10 cellular contexts compared by ENCODE assay signal in the genomic region with DNA sequence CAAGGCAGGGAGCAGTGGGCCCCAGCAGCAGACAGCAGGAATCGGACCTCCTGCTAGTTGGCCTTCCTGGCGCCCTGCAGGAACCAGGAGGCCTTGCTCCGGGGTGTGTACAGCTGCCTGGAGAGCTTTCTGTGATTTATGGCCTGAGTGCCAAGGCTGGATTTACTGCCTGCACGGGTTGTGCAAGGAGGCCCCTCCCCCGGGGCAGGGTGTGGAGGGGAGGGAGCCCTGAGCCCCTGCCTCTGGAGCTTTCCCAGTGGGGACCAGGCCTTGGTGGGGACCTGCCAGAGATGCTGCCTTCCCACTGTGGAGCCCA. TPM values are rescaled to one million over a fixed set of nuclear protein-coding genes. Genes with fewer than 3 reads are reported as not detected.
DNase-seq lines count a peak whose midpoint lies in the region; ATAC-seq and TF ChIP-seq lines count a peak whose summit lies in the region.
"Had no signal": no experiment of that assay in that cellular context is flagged by ENCODE, and none has a peak within 500 bp of the region (broad histone marks: within the 10 kb centered on the region; RNA-seq: fewer than 3 reads in every experiment).

No MANE protein-coding gene starts in this region.

- H3K36me3 Mint-ChIP-seq in Caco-2 (ENCODE audit: insufficient read depth, unreplicated experiment): peaks cover 6% of the 10 kb centered on the region
- no peaks in the 10 kb centered on the region for H3K36me3 Mint-ChIP-seq in WTC11
- H3K36me3 Mint-ChIP-seq in nephron progenitor cell (ENCODE audit: low read depth): no peaks in the 10 kb centered on the region
- H3K36me3 Mint-ChIP-seq in CD14-positive monocyte: peaks cover 0 to 8% of the 10 kb centered on the region in 2 donors
- H3K36me3 Mint-ChIP-seq: activated naive CD8-positive, alpha-beta T cell treated with anti-CD3 and anti-CD28 coated beads for 36 hours had no signal

- peak; percentile 97 to 99 for DNase-seq in Caco-2
- peak; percentile 66 for DNase-seq in NCI-H1417 treated with DMSO at 0.1 percent for 48 hours (lab: John Stamatoyannopoulos, UW)
- no peak for DNase-seq in WTC11 (ENCODE audit: low spot score)
- peak; percentile 84 for DNase-seq in nephron progenitor cell
- DNase-seq in CD14-positive monocyte (ENCODE audit: low spot score): no peak
- no peak for DNase-seq in NCI-H2029 treated with DMSO at 0.1 percent for 48 hours (lab: John Stamatoyannopoulos, UW)
- DNase-seq: activated B cell treated with CpG ODN at 0.5 μM for 24 hours; activated naive CD8-positive, alpha-beta T cell treated with anti-CD3 and anti-CD28 coated beads for 36 hours had no signal

- TSS peak; percentile 80 for BruUV-seq in Caco-2 (replicated peaks; lab: Mats Ljungman, UMichigan)

- H3K4me1 Mint-ChIP-seq in Caco-2 (ENCODE audit: low read depth, unreplicated experiment): peaks cover 27% of the 10 kb centered on the region
- peaks cover 35% of the 10 kb centered on the region for H3K4me1 Mint-ChIP-seq in WTC11
- H3K4me1 Mint-ChIP-seq in nephron progenitor cell: peaks cover 73% of the 10 kb centered on the region
- H3K4me1 Mint-ChIP-seq in CD14-positive monocyte: peaks cover 15% of the 10 kb centered on the region

- no peaks in the 10 kb centered on the region for H3K9me3 Mint-ChIP-seq in Caco-2 (ENCODE audit: unreplicated experiment)
- H3K9me3 Mint-ChIP-seq in WTC11: peaks cover 6% of the 10 kb centered on the region; the same call in 1 of the 2 replicates
- H3K9me3 Mint-ChIP-seq in nephron progenitor cell: peaks cover 4% of the 10 kb centered on the region
- peaks cover 5 to 13% (median 11%) of the 10 kb centered on the region in 7 donors for H3K9me3 Mint-ChIP-seq in CD14-positive monocyte

- no peaks in the 10 kb centered on the region for H3K36me3 ChIP-seq in Caco-2 (ENCODE audit: control insufficient read depth, insufficient read depth, low read length)

- peak; percentile 25 for ATAC-seq in WTC11
- ATAC-seq in HG03442 (IDR thresholded peaks at IDR 0.05; ENCODE audit: unreplicated experiment): no peak
- no peak for ATAC-seq in HG03045 (IDR thresholded peaks at IDR 0.05; ENCODE audit: unreplicated experiment)

- no peaks in the 10 kb centered on the region for H3K9me3 ChIP-seq in Caco-2

- peak overlapping the region; percentile 93 for H3K27ac Mint-ChIP-seq in Caco-2 (ENCODE audit: unreplicated experiment)
- no peak overlapping the region for H3K27ac Mint-ChIP-seq in WTC11
- no peak overlapping the region for H3K27ac Mint-ChIP-seq in nephron progenitor cell
- no peak overlapping the region for H3K27ac Mint-ChIP-seq in CD14-positive monocyte
- H3K27ac Mint-ChIP-seq: activated B cell treated with CpG ODN at 0.5 μM for 24 hours; activated naive CD8-positive, alpha-beta T cell treated with anti-CD3 and anti-CD28 coated beads for 36 hours had no signal

- CTCF ChIA-PET in Caco-2 (lab: Charles Lee): interaction anchor here (0.5 to 1.9 kb wide), 7 partner anchors 16 to 543 kb away, joined by 3 to 9 read pairs (median 5); partner anchors contain the start of gene TMEM185B
- CTCF ChIA-PET in WTC11 (lab: Charles Lee): interaction anchor here (0.9 to 1.2 kb wide), 3 partner anchors 42 to 308 kb away, joined by 3 to 5 read pairs (median 3); no protein-coding TSS in a partner anchor

- H3K4me3 ChIP-seq in Caco-2 (ENCODE audit: low read depth, low read length): no peak overlapping the region

- H3K4me3 Mint-ChIP-seq in Caco-2 (ENCODE audit: unreplicated experiment): peak overlapping the region; percentile 55
- no peak overlapping the region for H3K4me3 Mint-ChIP-seq in WTC11
- H3K4me3 Mint-ChIP-seq in nephron progenitor cell: no peak overlapping the region
- H3K4me3 Mint-ChIP-seq in CD14-positive monocyte: no peak overlapping the region
- H3K4me3 Mint-ChIP-seq: activated B cell treated with CpG ODN at 0.5 μM for 24 hours; activated naive CD8-positive, alpha-beta T cell treated with anti-CD3 and anti-CD28 coated beads for 36 hours had no signal

- no peaks in the 10 kb centered on the region for H3K27me3 Mint-ChIP-seq in Caco-2 (ENCODE audit: insufficient read depth, unreplicated experiment)
- peaks cover 30% of the 10 kb centered on the region for H3K27me3 Mint-ChIP-seq in WTC11 (ENCODE audit: low read depth)
- H3K27me3 Mint-ChIP-seq in nephron progenitor cell (ENCODE audit: low read depth, poor library complexity): peaks cover 54% of the 10 kb centered on the region
- H3K27me3 Mint-ChIP-seq in CD14-positive monocyte (ENCODE audit: low read depth in 3 of 3): peaks cover 14 to 19% (median 17%) of the 10 kb centered on the region in 3 donors

- no peak for TF ChIP-seq CTCF in Caco-2 (IDR thresholded peaks at IDR 0.05; ENCODE audit: insufficient read depth in 1 of 2, low read depth in 1 of 2, low read length in 1 of 2, severe bottlenecking in 1 of 2, unreplicated experiment in 1 of 2)
- no peak for TF ChIP-seq CTCF in WTC11 (IDR thresholded peaks at IDR 0.05)
- TF ChIP-seq CTCF in nephron progenitor cell (IDR thresholded peaks at IDR 0.05): no peak
- no peak for TF ChIP-seq CTCF in CD14-positive monocyte (IDR thresholded peaks at IDR 0.05)

- intact Hi-C loops in Caco-2 (cut with micrococcal nuclease; ENCODE audit: unreplicated experiment): loop anchor here (1.0 kb wide), 4 partner anchors 8 to 22 kb away; partner anchors contain the start of gene TMEM185B
- intact Hi-C loops in CD14-positive monocyte (cut with micrococcal nuclease): no loop called here

- no peaks in the 10 kb centered on the region for H3K27me3 ChIP-seq in Caco-2 (replicated peaks; ENCODE audit: control insufficient read depth, insufficient read depth, low read length)

- POLR2A ChIA-PET in Caco-2 (lab: Charles Lee): interaction anchor here (1.5 to 1.8 kb wide), 2 partner anchors 15 to 23 kb away, joined by 5 to 35 read pairs; partner anchors contain the start of gene TMEM185B
- POLR2A ChIA-PET in WTC11 (lab: Charles Lee): no interaction called here

- H3K4me1 ChIP-seq in Caco-2: peaks cover 32% of the 10 kb centered on the region

TF ChIP-seq in WTC11, 78 proteins besides CTCF, POLR2A, EP300 and RAD21:
- TF ChIP-seq TEAD4 (CRISPR knock-in tag; IDR thresholded peaks at IDR 0.05) (no peak), MYBL2 (CRISPR knock-in tag; IDR thresholded peaks at IDR 0.05) (peak; percentile 39; the same call in 1 of the 2 replicates), ZNF423 (CRISPR knock-in tag; IDR thresholded peaks at IDR 0.05) (peak; percentile 60; the same call in 1 of the 2 replicates)

RNA-seq across cellular contexts. Expression of gene RALB, which starts 7.2 kb away (rescaled TPM):
- 56.5 and 59.4 TPM in 2 replicates for total RNA-seq in Caco-2 (2022)
- 17.1 to 18.0 TPM (median 17.9 TPM) in 3 replicates for total RNA-seq in WTC11 (2021)
- 100 to 1,000 TPM; 139 to 163 TPM for polyA plus RNA-seq in CD14-positive monocyte

RNA-seq across cellular contexts. Expression of gene TMEM185B, which starts 22.3 kb away (rescaled TPM):
- total RNA-seq in Caco-2 (2022): 67.3 and 69.9 TPM in 2 replicates
- 9.9 to 14.9 TPM (median 14.3 TPM) in 3 replicates for total RNA-seq in WTC11 (2021)
- polyA plus RNA-seq in CD14-positive monocyte: 10 to 100 TPM; 18.1 to 20.4 TPM

Comparison
In these comparisons a context has a peak if more than half of its experiments do, and no peak if none do; other contexts are left out.
1. DNase-seq: peak in Caco-2 (2 of 2), NCI-H1417 treated with DMSO at 0.1 percent for 48 hours (single experiment) and nephron progenitor cell (single experiment); none in WTC11 (single experiment), CD14-positive monocyte (single experiment) and NCI-H2029 treated with DMSO at 0.1 percent for 48 hours (single experiment).